19 cellular contexts compared by ENCODE assay signal in the genomic region with DNA sequence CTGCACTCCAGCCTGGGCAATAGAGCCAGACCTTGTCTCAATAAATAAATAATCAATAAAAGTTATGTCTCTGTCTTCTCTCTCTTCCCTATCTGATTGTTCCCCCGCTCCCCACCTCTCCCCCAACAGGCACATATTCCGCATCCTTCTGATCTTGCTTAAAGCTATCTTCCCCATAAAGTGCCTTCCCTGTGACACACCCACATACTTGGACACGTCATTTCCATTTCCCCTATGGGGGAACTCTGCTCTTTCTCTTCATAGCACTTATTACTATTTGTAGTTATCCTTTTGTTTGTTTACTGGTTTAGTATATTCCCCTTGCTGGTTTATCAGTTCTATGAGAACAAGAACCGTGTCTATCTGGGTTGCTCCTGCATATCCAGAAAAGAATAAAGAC. TPM values are rescaled to one million over a fixed set of nuclear protein-coding genes. Genes with fewer than 3 reads are reported as not detected.
DNase-seq lines count a peak whose midpoint lies in the region; FAIRE-seq and TF ChIP-seq lines count a peak whose summit lies in the region.
"Had no signal": no experiment of that assay in that cellular context is flagged by ENCODE, and none has a peak within 500 bp of the region (broad histone marks: within the 10 kb centered on the region; RNA-seq: fewer than 3 reads in every experiment).

No MANE protein-coding gene starts in this region.

- no peaks in the 10 kb centered on the region for H3K36me3 ChIP-seq in H7 (replicated peaks; ENCODE audit: control insufficient read depth, insufficient read depth, low read length)
- no peaks in the 10 kb centered on the region for H3K36me3 ChIP-seq in osteoblast (ENCODE audit: insufficient read depth, low read length)
- H3K36me3 ChIP-seq: BLaER1 treated with 17β-estradiol and CSF1 and Interleukin-3, amounts not matched to agents 10 nM and 100 nM; HAP-1 had no signal

- peaks cover 4% of the 10 kb centered on the region for H3K4me1 ChIP-seq in osteoblast (ENCODE audit: insufficient read depth, low read length)
- H3K4me1 ChIP-seq: BLaER1 treated with 17β-estradiol and CSF1 and Interleukin-3, amounts not matched to agents 10 nM and 100 nM; HAP-1 had no signal

- DNase-seq in CD1c-positive myeloid dendritic cell (ENCODE audit: extremely low spot score), result peak; percentile 12
- DNase-seq in EH (ENCODE audit: low read depth), result peak; percentile 17
- peak; percentile 33 for DNase-seq in LoVo (ENCODE audit: low spot score)
- DNase-seq in epithelial cell of esophagus (ENCODE audit: low read depth), result peak; percentile 13
- no peak for DNase-seq in H7
- DNase-seq in osteoblast (ENCODE audit: insufficient read length, low spot score, missing footprints), result no peak
- no peak for DNase-seq in DMS114 treated with DMSO at 0.1 percent for 48 hours (lab: John Stamatoyannopoulos, UW; ENCODE audit: unreplicated experiment)
- no peak for DNase-seq in GM12892 (ENCODE audit: insufficient read length)
- DNase-seq: ACHN; CD4-positive, alpha-beta T cell; DND-41; GOT3; IMR-90; KG1 had no signal

- no peaks in the 10 kb centered on the region for H4K20me1 ChIP-seq in osteoblast (ENCODE audit: insufficient read depth, low read length)
- H4K20me1 ChIP-seq: BLaER1 treated with 17β-estradiol and CSF1 and Interleukin-3, amounts not matched to agents 10 nM and 100 nM had no signal

- H3K4me2 ChIP-seq in osteoblast (ENCODE audit: insufficient read depth, low read length), result no peak overlapping the region
- H3K4me2 ChIP-seq: BLaER1 treated with 17β-estradiol and CSF1 and Interleukin-3, amounts not matched to agents 10 nM and 100 nM had no signal

- no peak for FAIRE-seq in GM12892 (lab: Jason Lieb, UNC)
- FAIRE-seq: G401.6, GM12891 had no signal

- H3K4me3 ChIP-seq in epithelial cell of esophagus (ENCODE audit: low read length) (no peak overlapping the region), H7 (ENCODE audit: insufficient read depth, low read depth, low read length) (no peak overlapping the region), osteoblast (ENCODE audit: insufficient read depth, low read length) (no peak overlapping the region)
- H3K4me3 ChIP-seq: BLaER1 treated with 17β-estradiol and CSF1 and Interleukin-3, amounts not matched to agents 10 nM and 100 nM; HAP-1 had no signal

- H2AFZ ChIP-seq in osteoblast (ENCODE audit: low read length), result no peak overlapping the region

- no peak for TF ChIP-seq POLR2A in GM12892 (IDR thresholded peaks at IDR 0.05; ENCODE audit: low read depth, low read length)

- H3K27ac ChIP-seq in osteoblast (ENCODE audit: low read depth, low read length), result no peak overlapping the region
- H3K27ac ChIP-seq: BLaER1 treated with 17β-estradiol and CSF1 and Interleukin-3, amounts not matched to agents 10 nM and 100 nM; HL-60 had no signal

- H3K27me3 ChIP-seq in H7 (ENCODE audit: control insufficient read depth, insufficient read depth, low read length) (no peaks in the 10 kb centered on the region), osteoblast (ENCODE audit: insufficient read depth, low read length) (no peaks in the 10 kb centered on the region)
- H3K27me3 ChIP-seq: BLaER1 treated with 17β-estradiol and CSF1 and Interleukin-3, amounts not matched to agents 10 nM and 100 nM had no signal

- no peaks in the 10 kb centered on the region for H3K9me3 ChIP-seq in osteoblast (ENCODE audit: low read depth, low read length)
- H3K9me3 ChIP-seq: BLaER1 treated with 17β-estradiol and CSF1 and Interleukin-3, amounts not matched to agents 10 nM and 100 nM; HAP-1 had no signal

- TF ChIP-seq CTCF in epithelial cell of esophagus (IDR thresholded peaks at IDR 0.05; ENCODE audit: insufficient read depth, low read depth, low read length, missing control alignments) (no peak), osteoblast (IDR thresholded peaks at IDR 0.05; ENCODE audit: extremely low read depth, low read depth, low read length) (no peak)

- H3K79me2 ChIP-seq in osteoblast (ENCODE audit: insufficient read depth, low read length), result peaks cover 38% of the 10 kb centered on the region

RNA-seq across cellular contexts. Expression of gene MYO1D, which starts 14.9 kb away (rescaled TPM):
- total RNA-seq in H7 (2014; rRNA removed; shearing (Covaris generic)), result 15.6 and 16.8 TPM in 2 replicates
- total RNA-seq in osteoblast, result 130 and 160 TPM in 2 replicates
- polyA plus RNA-seq in GM12892 (2012; ENCODE audit: missing spikeins), result 11.5 TPM

Comparison
In these comparisons a context has a peak if more than half of its experiments do, and no peak if none do; other contexts are left out.
1. DNase-seq: peak in CD1c-positive myeloid dendritic cell (single experiment), EH (single experiment), LoVo (single experiment) and epithelial cell of esophagus (single experiment); none in H7 (single experiment), osteoblast (single experiment), DMS114 treated with DMSO at 0.1 percent for 48 hours (single experiment) and GM12892 (single experiment).